ENCODE assay signal across 6 cellular contexts in genomic region chr5:177304392-177305119, GRCh38.
A peak's percentile ranks its signal among the peaks of the same experiment; 100 is the strongest.
DNase-seq lines count a peak whose midpoint lies in the region; ATAC-seq lines count a peak whose summit lies in the region.

No MANE protein-coding gene starts in this region.

- H3K27ac ChIP-seq in SK-N-MC = peak overlapping the region; percentile 44; the same call in 1 of the 2 replicates
- H3K27ac ChIP-seq in iPS-20b (ENCODE audit: low read length) = no peak overlapping the region

- peaks cover 20% of the 10 kb centered on the region for H3K36me3 ChIP-seq in SK-N-MC (ENCODE audit: insufficient read depth, low read length)
- H3K36me3 ChIP-seq in iPS-20b (ENCODE audit: insufficient read depth, low read depth, low read length) = peaks cover 45% of the 10 kb centered on the region

- peak overlapping the region; percentile 95 for H3K9ac ChIP-seq in SK-N-MC (ENCODE audit: insufficient read length)
- peak overlapping the region; percentile 96; the same call in 1 of the 2 replicates for H3K9ac ChIP-seq in iPS-20b (ENCODE audit: low read depth, low read length)

- peak overlapping the region; percentile 98 for H3K4me3 ChIP-seq in SK-N-MC
- peak overlapping the region; percentile 98 for H3K4me3 ChIP-seq in iPS-20b (ENCODE audit: low read length)

- no peaks in the 10 kb centered on the region for H3K27me3 ChIP-seq in iPS-20b (ENCODE audit: insufficient read depth, low read length)

- peaks cover 5% of the 10 kb centered on the region for H3K4me1 ChIP-seq in iPS-20b (ENCODE audit: insufficient read depth, low read length)

- H3K9me3 ChIP-seq in SK-N-MC (ENCODE audit: low read depth, low read length) (no peaks in the 10 kb centered on the region), iPS-20b (ENCODE audit: insufficient read depth, low read depth, low read length) (no peaks in the 10 kb centered on the region)

- no peak for ATAC-seq in GM18517 (IDR thresholded peaks at IDR 0.05; ENCODE audit: unreplicated experiment)

- DNase-seq in ELR (ENCODE audit: low read depth) (peak; percentile 70), SK-N-MC (ENCODE audit: low read depth, low spot score) (no peak), amniotic stem cell (lab: John Stamatoyannopoulos, UW) (no peak), AG08395 (ENCODE audit: low spot score) (no peak)
